Comparison of ENCODE assay signal across 8 cellular contexts in genomic region chr20:45969712-45970634, GRCh38. TPM values are rescaled to one million over a fixed set of nuclear protein-coding genes. Genes with fewer than 3 reads are reported as not detected.
DNase-seq lines count a peak whose midpoint lies in the region; ATAC-seq and TF ChIP-seq lines count a peak whose summit lies in the region.

No MANE protein-coding gene starts in this region.

- peaks cover 24% of the 10 kb centered on the region for H3K36me3 Mint-ChIP-seq in activated naive CD4-positive, alpha-beta T cell treated with anti-CD3 and anti-CD28 coated beads, Interleukin-2, amount 10 ng/mL, durations not matched to agents 7 days and 5 days
- H3K36me3 Mint-ChIP-seq in T-helper 17 cell (ENCODE audit: low read depth) (no peaks in the 10 kb centered on the region), natural killer cell (no peaks in the 10 kb centered on the region)

- H3K9me3 Mint-ChIP-seq in activated naive CD4-positive, alpha-beta T cell treated with anti-CD3 and anti-CD28 coated beads, Interleukin-2, amount 10 ng/mL, durations not matched to agents 7 days and 5 days = no peaks in the 10 kb centered on the region
- H3K9me3 Mint-ChIP-seq in natural killer cell = peaks cover 0 to 2% of the 10 kb centered on the region in 2 donors

- no peak for TF ChIP-seq POLR2A in NB4 (IDR thresholded peaks at IDR 0.05; ENCODE audit: extremely low read depth, insufficient read length)

- peak; percentile 45 for DNase-seq in activated naive CD4-positive, alpha-beta T cell treated with anti-CD3 and anti-CD28 coated beads, Interleukin-2, amount 10 ng/mL, durations not matched to agents 7 days and 5 days
- DNase-seq in activated naive CD4-positive, alpha-beta T cell treated with Interleukin-2 at 50 U/mL for 16 hours = no peak
- DNase-seq in NB4 (ENCODE audit: low read depth) = peak; percentile 85
- no peak for DNase-seq in T-helper 17 cell
- no peak for DNase-seq in epithelial cell of prostate (ENCODE audit: low read depth, low spot score)
- no peak for DNase-seq in natural killer cell

- H3K4me3 Mint-ChIP-seq in activated naive CD4-positive, alpha-beta T cell treated with anti-CD3 and anti-CD28 coated beads, Interleukin-2, amount 10 ng/mL, durations not matched to agents 7 days and 5 days = peak overlapping the region; percentile 87
- H3K4me3 Mint-ChIP-seq in T-helper 17 cell = peak overlapping the region; percentile 87
- H3K4me3 Mint-ChIP-seq in natural killer cell = peak overlapping the region; percentile 97

- TF ChIP-seq CTCF in NB4 (IDR thresholded peaks at IDR 0.05; ENCODE audit: low read depth, low read length) (peak; percentile 79), natural killer cell (IDR thresholded peaks at IDR 0.05) (peak; percentile 52)

- H3K9me3 ChIP-seq in T-helper 17 cell (ENCODE audit: control insufficient read depth, low read length, poor library complexity, severe bottlenecking) = no peaks in the 10 kb centered on the region

- H3K27me3 Mint-ChIP-seq in activated naive CD4-positive, alpha-beta T cell treated with anti-CD3 and anti-CD28 coated beads, Interleukin-2, amount 10 ng/mL, durations not matched to agents 7 days and 5 days = peaks cover 11% of the 10 kb centered on the region
- H3K27me3 Mint-ChIP-seq in T-helper 17 cell (no peaks in the 10 kb centered on the region), natural killer cell (ENCODE audit: low read depth in 2 of 2) (no peaks in the 10 kb centered on the region)

- peaks cover 26% of the 10 kb centered on the region for H3K4me1 Mint-ChIP-seq in activated naive CD4-positive, alpha-beta T cell treated with anti-CD3 and anti-CD28 coated beads, Interleukin-2, amount 10 ng/mL, durations not matched to agents 7 days and 5 days
- H3K4me1 Mint-ChIP-seq in T-helper 17 cell (peaks cover 20% of the 10 kb centered on the region), natural killer cell (peaks cover 28 to 29% of the 10 kb centered on the region in 2 donors)

- intact Hi-C loops in natural killer cell (cut with micrococcal nuclease) = loop anchor here (5.0 kb wide), 2 partner anchors 42 to 158 kb away; partner anchors contain the start of gene UBE2C

- peak overlapping the region; percentile 100 for H3K27ac Mint-ChIP-seq in activated naive CD4-positive, alpha-beta T cell treated with anti-CD3 and anti-CD28 coated beads, Interleukin-2, amount 10 ng/mL, durations not matched to agents 7 days and 5 days
- peak overlapping the region; percentile 97 for H3K27ac Mint-ChIP-seq in T-helper 17 cell
- peak overlapping the region; percentile 97 to 99 for H3K27ac Mint-ChIP-seq in natural killer cell

- peak overlapping the region; percentile 99 for H3K27ac ChIP-seq in epithelial cell of prostate

- H3K4me3 ChIP-seq in NB4 (ENCODE audit: low read depth, low read length) = peak overlapping the region; percentile 97

- CTCF ChIA-PET in activated naive CD4-positive, alpha-beta T cell treated with anti-CD3 and anti-CD28 coated beads, Interleukin-2, amount 10 ng/mL, durations not matched to agents 7 days and 5 days (lab: Charles Lee) = interaction anchor here (0.7 to 7.2 kb wide), 41 partner anchors 8 to 171 kb away, joined by 3 to 44 read pairs (median 5); partner anchors contain the start of genes ACOT8, MMP9, UBE2C and ZSWIM3

- ATAC-seq in T-helper 17 cell (no peak), natural killer cell (no peak), GM21619 (IDR thresholded peaks at IDR 0.05; ENCODE audit: unreplicated experiment) (no peak), GM18868 (IDR thresholded peaks at IDR 0.05; ENCODE audit: unreplicated experiment) (no peak)

RNA-seq across cellular contexts. Expression of gene ZNF335, which starts 2.0 kb away (rescaled TPM):
- 100 to 1,000 TPM in 1 of 2 donors, 10 to 100 TPM in 1; 95.1 to 129 TPM for total RNA-seq in T-helper 17 cell
- 100 to 1,000 TPM; 101 to 119 (median 102) TPM for total RNA-seq in natural killer cell

RNA-seq across cellular contexts. Expression of gene PCIF1, which starts 35.5 kb away (rescaled TPM):
- total RNA-seq in T-helper 17 cell (10 to 100 TPM; 72.4 to 73.7 TPM), natural killer cell (10 to 100 TPM; 72.0 to 85.1 (median 73.3) TPM)

RNA-seq across cellular contexts. Expression of gene MMP9, which starts 38.7 kb away (rescaled TPM):
- 1 to 10 TPM; 2.6 to 2.7 TPM for total RNA-seq in T-helper 17 cell
- 1 to 10 TPM; 2.0 to 2.8 (median 2.8) TPM for total RNA-seq in natural killer cell

RNA-seq across cellular contexts. Expression of gene PLTP, which starts 58.0 kb away (rescaled TPM):
- total RNA-seq in T-helper 17 cell (1 to 10 TPM in 1 of 2 donors, not detected in 1; 1.5 TPM), natural killer cell (1 to 10 TPM in 2 of 3 donors, under 1 TPM in 1; 0.63 to 3.5 (median 3.2) TPM)

RNA-seq across cellular contexts. Expression of gene SLC12A5, which starts 59.0 kb away (rescaled TPM):
- total RNA-seq in T-helper 17 cell (not detected), natural killer cell (under 1 TPM in 1 of 3 donors, not detected in 2; 0.85 TPM)

Comparison
In these comparisons a context has a peak if more than half of its experiments do, and no peak if none do; other contexts are left out.
1. DNase-seq: peak in activated naive CD4-positive, alpha-beta T cell treated with anti-CD3 and anti-CD28 coated beads, Interleukin-2, amount 10 ng/mL, durations not matched to agents 7 days and 5 days (single experiment) and NB4 (single experiment); none in activated naive CD4-positive, alpha-beta T cell treated with Interleukin-2 at 50 U/mL for 16 hours (single experiment), T-helper 17 cell (0 of 3), epithelial cell of prostate (single experiment) and natural killer cell (single experiment).
2. Peak in every context shown above with its lines, with median percentiles within 50 percentile points of each other: H3K27ac Mint-ChIP-seq and H3K4me3 Mint-ChIP-seq.